8 cellular contexts compared by ENCODE assay signal in genomic region chr2:28391564-28392296, GRCh38. TPM values are rescaled to one million over a fixed set of nuclear protein-coding genes. Genes with fewer than 3 reads are reported as not detected.
DNase-seq lines count a peak whose midpoint lies in the region; ATAC-seq, FAIRE-seq and TF ChIP-seq lines count a peak whose summit lies in the region.

No MANE protein-coding gene starts in this region.

- no peak for FAIRE-seq in astrocyte (lab: Jason Lieb, UNC)

- TF ChIP-seq CTCF in GM10248 (IDR thresholded peaks at IDR 0.05; ENCODE audit: control extremely low read depth, extremely low read depth, low read depth, missing control alignments) (peak; percentile 20), HEK293 (tag by site-specific recombination; IDR thresholded peaks at IDR 0.05) (no peak), astrocyte (IDR thresholded peaks at IDR 0.05; ENCODE audit: insufficient read depth, low read depth, low read length) (no peak), hepatocyte (IDR thresholded peaks at IDR 0.05; ENCODE audit: poor library complexity) (no peak)

- H3K79me2 ChIP-seq in astrocyte (ENCODE audit: insufficient read depth, low read length) (peaks cover 39% of the 10 kb centered on the region), hepatocyte (peaks cover 37% of the 10 kb centered on the region)

- peak; percentile 52 for DNase-seq in GM10248 (ENCODE audit: extremely low spot score)
- DNase-seq in M059J (ENCODE audit: low read depth), result peak; percentile 93
- peak; percentile 33 to 42 (median 41) for DNase-seq in T-helper 17 cell
- peak; percentile 80 for DNase-seq in astrocyte (ENCODE audit: low read depth)
- peak; percentile 94 for DNase-seq in hepatocyte (ENCODE audit: low spot score)
- DNase-seq in sciatic nerve (ENCODE audit: low spot score), result peak; percentile 96
- DNase-seq in SK-N-DZ (ENCODE audit: low spot score), result no peak

- H2AFZ ChIP-seq in astrocyte (ENCODE audit: low read depth, low read length) (no peak overlapping the region), hepatocyte (no peak overlapping the region)

- H3K9me3 Mint-ChIP-seq in astrocyte (ENCODE audit: unreplicated experiment), result no peaks in the 10 kb centered on the region

- H3K27ac ChIP-seq in HEK293 (ENCODE audit: extremely low read depth, low read depth, low read length) (peak overlapping the region; percentile 97), astrocyte (ENCODE audit: low read depth, low read length) (peak overlapping the region; percentile 94), hepatocyte (peak overlapping the region; percentile 100)

- CTCF ChIA-PET in GM10248 (lab: Yijun Ruan, JAX) (interaction anchor here (1.9 kb wide), 1 partner anchor 637 kb away, joined by 5 read pairs; no protein-coding TSS in a partner anchor), HEK293 (lab: Yijun Ruan, JAX) (interaction anchor here (0.6 to 1.0 kb wide), 7 partner anchors 9 to 688 kb away, joined by 3 to 5 read pairs (median 3); no protein-coding TSS in a partner anchor)

- peak overlapping the region; percentile 84 for H3K4me3 ChIP-seq in HEK293 (ENCODE audit: low read depth, low read length)
- peak overlapping the region; percentile 82 for H3K4me3 ChIP-seq in astrocyte (ENCODE audit: insufficient read depth, low read depth, low read length)
- H3K4me3 ChIP-seq in hepatocyte, result peak overlapping the region; percentile 40

- H3K9me2 ChIP-seq in hepatocyte (replicated peaks; ENCODE audit: insufficient read depth), result no peaks in the 10 kb centered on the region

- H3K4me3 Mint-ChIP-seq in T-helper 17 cell (peak overlapping the region; percentile 90), astrocyte (ENCODE audit: unreplicated experiment) (peak overlapping the region; percentile 82)

- H3K36me3 ChIP-seq in HEK293 (ENCODE audit: control insufficient read depth in 2 of 2, insufficient read depth in 1 of 2, low read length in 2 of 2) (no peaks in the 10 kb centered on the region), astrocyte (ENCODE audit: insufficient read depth, low read length) (no peaks in the 10 kb centered on the region), hepatocyte (replicated peaks; ENCODE audit: insufficient read depth, low read depth) (no peaks in the 10 kb centered on the region)

- intact Hi-C loops in sciatic nerve (cut with DNase I), result loop anchor here (10.0 kb wide), 1 partner anchor 687 kb away; no protein-coding TSS in a partner anchor

- H3K4me1 ChIP-seq in HEK293 (ENCODE audit: control insufficient read depth, insufficient read depth, low read length) (peaks cover 13% of the 10 kb centered on the region), astrocyte (ENCODE audit: insufficient read depth, low read length) (peaks cover 41% of the 10 kb centered on the region), hepatocyte (ENCODE audit: insufficient read depth) (peaks cover 10% of the 10 kb centered on the region)

- under 1% methylated on average over 67 of the region's 70 CpGs for WGBS in hepatocyte (ENCODE audit: low lambda C conversion rate, missing lambda C conversion rate)

- H3K9me3 ChIP-seq in HEK293 (ENCODE audit: control insufficient read depth, insufficient read depth, low read depth, low read length) (no peaks in the 10 kb centered on the region), T-helper 17 cell (ENCODE audit: control insufficient read depth, low read length, poor library complexity, severe bottlenecking) (no peaks in the 10 kb centered on the region), astrocyte (ENCODE audit: insufficient read depth, low read depth, low read length) (no peaks in the 10 kb centered on the region), hepatocyte (ENCODE audit: low read depth) (no peaks in the 10 kb centered on the region)

- H3K27me3 Mint-ChIP-seq in T-helper 17 cell, result no peaks in the 10 kb centered on the region
- no peaks in the 10 kb centered on the region for H3K27me3 Mint-ChIP-seq in astrocyte (ENCODE audit: low read depth, unreplicated experiment)

- H3K36me3 Mint-ChIP-seq in T-helper 17 cell (ENCODE audit: low read depth), result peaks cover 2% of the 10 kb centered on the region
- H3K36me3 Mint-ChIP-seq in astrocyte (ENCODE audit: low read depth, unreplicated experiment), result peaks cover 5% of the 10 kb centered on the region

- H3K27ac Mint-ChIP-seq in T-helper 17 cell (peak overlapping the region; percentile 93), astrocyte (ENCODE audit: unreplicated experiment) (peak overlapping the region; percentile 88)

- H4K20me1 ChIP-seq in astrocyte (ENCODE audit: insufficient read depth, low read length) (peaks cover 26% of the 10 kb centered on the region), hepatocyte (ENCODE audit: insufficient read depth, poor library complexity, severe bottlenecking) (peaks cover 25% of the 10 kb centered on the region)

- POLR2A ChIA-PET in GM10248 (lab: Yijun Ruan, JAX), result interaction anchor here (1.0 to 1.3 kb wide), 2 partner anchors 35 to 59 kb away, joined by 3 to 4 read pairs; no protein-coding TSS in a partner anchor
- POLR2A ChIA-PET in HEK293 (lab: Yijun Ruan, JAX), result interaction anchor here (0.7 to 1.7 kb wide), 8 partner anchors 9 to 685 kb away, joined by 3 to 6 read pairs (median 4); no protein-coding TSS in a partner anchor

- peak; percentile 40 for ATAC-seq in T-helper 17 cell
- peak; percentile 65 for ATAC-seq in sciatic nerve

- H3K9ac ChIP-seq in astrocyte (ENCODE audit: low read length), result peak overlapping the region; percentile 97

- H3K4me1 Mint-ChIP-seq in T-helper 17 cell (peaks cover 20% of the 10 kb centered on the region), astrocyte (ENCODE audit: low read depth, unreplicated experiment) (peaks cover 20% of the 10 kb centered on the region)

- H3K4me2 ChIP-seq in astrocyte (ENCODE audit: low read length) (peak overlapping the region; percentile 95), hepatocyte (peak overlapping the region; percentile 90)

- H3K27me3 ChIP-seq in astrocyte (ENCODE audit: insufficient read depth, low read length) (no peaks in the 10 kb centered on the region), hepatocyte (no peaks in the 10 kb centered on the region)

TF ChIP-seq in HEK293, 187 proteins besides CTCF, POLR2A, EP300 and RAD21 (continues in another document):
- no peak for TF ChIP-seq HOXC10 (CRISPR knock-in tag; IDR thresholded peaks at IDR 0.05)
- TF ChIP-seq ZNF530 (tag by site-specific recombination; IDR thresholded peaks at IDR 0.05; ENCODE audit: low read depth), result no peak
- TF ChIP-seq ZNF174 (tag by site-specific recombination; IDR thresholded peaks at IDR 0.05), result no peak
- peak; percentile 88 for TF ChIP-seq ZBTB8A (tag by site-specific recombination; IDR thresholded peaks at IDR 0.05)
- TF ChIP-seq EGR2 (tag by site-specific recombination; IDR thresholded peaks at IDR 0.05; ENCODE audit: low read depth), result no peak
- peak; percentile 15; the same call in 1 of the 2 replicates for TF ChIP-seq KLF17 (tag by site-specific recombination; IDR thresholded peaks at IDR 0.05)
- no peak for TF ChIP-seq ZNF423 (tag by site-specific recombination; IDR thresholded peaks at IDR 0.05)
- TF ChIP-seq ZNF274 (IDR thresholded peaks at IDR 0.05; ENCODE audit: low read length), result no peak
- TF ChIP-seq ZNF274 (tag by site-specific recombination; IDR thresholded peaks at IDR 0.05; ENCODE audit: borderline replicate concordance), result no peak
- peak; percentile 70; the same call in 1 of the 2 replicates for TF ChIP-seq ZNF768 (tag by site-specific recombination; IDR thresholded peaks at IDR 0.05)
- TF ChIP-seq ZSCAN5A (tag by site-specific recombination; IDR thresholded peaks at IDR 0.05), result no peak
- no peak for TF ChIP-seq IKZF3 (tag by site-specific recombination; IDR thresholded peaks at IDR 0.05)
- no peak for TF ChIP-seq ZNF549 (tag by site-specific recombination; IDR thresholded peaks at IDR 0.05)
- TF ChIP-seq KLF7 (tag by site-specific recombination; IDR thresholded peaks at IDR 0.05; ENCODE audit: borderline replicate concordance), result peak; percentile 58
- TF ChIP-seq ZNF112 (tag by site-specific recombination; IDR thresholded peaks at IDR 0.05), result no peak

RNA-seq across cellular contexts. Expression of gene FOSL2, which starts 0.9 kb away (rescaled TPM):
- total RNA-seq in M059J (2014; rRNA removed; shearing (Covaris generic)), result 42.9 and 75.2 TPM in 2 replicates
- 100 to 1,000 TPM; 114 to 153 TPM for total RNA-seq in T-helper 17 cell
- 156 and 158 TPM in 2 replicates for total RNA-seq in astrocyte
- 148 and 164 TPM in 2 replicates for total RNA-seq in hepatocyte
- 84.0 and 91.1 TPM in 2 replicates for polyA plus RNA-seq in hepatocyte
- total RNA-seq in sciatic nerve, result 230 TPM
- 0.57 and 0.89 TPM in 2 replicates for polyA plus RNA-seq in SK-N-DZ (2014; cell fraction: cytosol; rRNA removed)
- 0.38 and 1.3 TPM in 2 replicates for polyA plus RNA-seq in SK-N-DZ (2014; cell fraction: nucleus; rRNA removed)
